16 cellular contexts compared by ENCODE assay signal in genomic region chr6:157531986-157532365, GRCh38.
"Had no signal": no experiment of that assay in that cellular context is flagged by ENCODE, and none has a peak within 500 bp of the region (broad histone marks: within the 10 kb centered on the region; RNA-seq: fewer than 3 reads in every experiment).

No MANE protein-coding gene starts in this region.

- H3K27ac Mint-ChIP-seq: activated naive CD8-positive, alpha-beta T cell treated with anti-CD3 and anti-CD28 coated beads, Interleukin-2, amount 10 ng/mL, durations not matched to agents 7 days and 5 days; brain; mesothelial cell of epicardium had no signal

- H3K9me3 Mint-ChIP-seq: activated naive CD8-positive, alpha-beta T cell treated with anti-CD3 and anti-CD28 coated beads, Interleukin-2, amount 10 ng/mL, durations not matched to agents 7 days and 5 days; brain; mesothelial cell of epicardium; neural crest cell had no signal

- H3K27me3 Mint-ChIP-seq: activated naive CD8-positive, alpha-beta T cell treated with anti-CD3 and anti-CD28 coated beads, Interleukin-2, amount 10 ng/mL, durations not matched to agents 7 days and 5 days; brain had no signal

- ATAC-seq: activated CD4-positive, CD25-positive, alpha-beta regulatory T cell treated with anti-CD3 and anti-CD28 coated beads, Interleukin-2, amount 50 U/mL, for 24 hours had no signal

- DNase-seq: activated naive CD4-positive, alpha-beta T cell; activated naive CD8-positive, alpha-beta T cell treated with anti-CD3 and anti-CD28 coated beads, Interleukin-2, amount 10 ng/mL, durations not matched to agents 7 days and 5 days; activated T-cell treated with anti-CD3 and anti-CD28 coated beads for 4 hours; central memory CD4-positive, alpha-beta T cell; effector CD4-positive, alpha-beta T cell; hypothalamus; ovary; sigmoid colon; stimulated activated CD4-positive, alpha-beta T cell treated with anti-CD3 and anti-CD28 coated beads, Interleukin-2, amount 100 ng/mL, for 24 hours; T-helper 9 cell had no signal

- H3K27ac ChIP-seq: coronary artery, esophagus muscularis mucosa, ovary, sigmoid colon had no signal

- H3K36me3 ChIP-seq: esophagus muscularis mucosa, ovary, sigmoid colon had no signal

- H3K4me3 ChIP-seq: coronary artery, esophagus muscularis mucosa, ovary, sigmoid colon had no signal

- H3K9me3 ChIP-seq: esophagus muscularis mucosa, ovary, sigmoid colon had no signal

- H3K36me3 Mint-ChIP-seq: brain, mesothelial cell of epicardium had no signal

- H3K4me3 Mint-ChIP-seq: activated naive CD8-positive, alpha-beta T cell treated with anti-CD3 and anti-CD28 coated beads, Interleukin-2, amount 10 ng/mL, durations not matched to agents 7 days and 5 days; brain; mesothelial cell of epicardium; neural crest cell had no signal

- H3K27me3 ChIP-seq: esophagus muscularis mucosa, ovary, sigmoid colon had no signal
